In the genomic region with DNA sequence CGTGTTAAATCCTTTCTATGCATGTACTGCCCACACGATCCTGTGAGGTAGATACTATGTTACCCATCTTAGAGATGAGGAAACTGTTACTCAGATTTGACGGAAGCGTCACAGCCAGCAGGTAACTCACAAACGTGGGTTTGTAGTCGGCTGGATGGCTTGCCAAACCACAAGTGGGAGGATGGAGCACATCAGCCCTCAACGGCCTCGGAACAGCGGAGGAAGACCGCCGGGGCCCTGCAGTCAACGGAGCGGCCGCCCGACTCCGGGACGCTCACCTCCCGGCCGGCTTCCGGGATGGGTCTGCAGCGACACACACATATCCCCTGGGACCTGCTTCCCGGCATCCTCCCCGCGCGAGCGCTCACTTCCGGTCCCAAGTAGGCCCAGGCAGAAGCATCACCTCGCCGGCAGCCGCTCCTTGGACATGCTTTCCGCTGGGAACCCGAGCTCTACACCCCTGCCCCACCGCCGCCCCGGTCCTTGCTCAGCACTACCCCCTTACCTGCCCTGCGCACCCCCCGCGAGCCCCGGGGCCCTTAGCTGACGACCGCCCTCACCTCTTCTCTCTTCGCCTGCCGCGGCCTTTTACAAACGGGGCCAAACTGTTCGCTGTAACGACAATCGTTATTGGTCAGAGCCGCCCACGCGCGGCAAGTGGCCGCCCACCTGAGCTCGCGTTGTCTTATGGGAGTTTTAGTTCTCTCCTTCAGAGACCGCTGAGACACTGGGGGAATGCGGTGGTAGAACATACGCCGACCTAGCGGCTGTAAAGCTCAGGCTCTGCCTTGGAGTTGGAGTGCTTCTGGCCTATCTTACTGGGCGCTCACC, we compare ENCODE assay signal across 8 cellular contexts. TPM values are rescaled to one million over a fixed set of nuclear protein-coding genes. Genes with fewer than 3 reads are reported as not detected.
A peak's percentile ranks its signal among the peaks of the same experiment; 100 is the strongest.
DNase-seq lines count a peak whose midpoint lies in the region; ATAC-seq lines count a peak whose summit lies in the region.

A gene (minus strand): TSS at position 607 of the 831 bp plus-strand sequence. CDS start 9,034 bp downstream, outside the sequence.

- peak; percentile 84 for ATAC-seq in GM19328 (IDR thresholded peaks at IDR 0.05; ENCODE audit: unreplicated experiment)
- ATAC-seq in HG03520 (IDR thresholded peaks at IDR 0.05; ENCODE audit: unreplicated experiment), result peak; percentile 77

- H3K4me1 Mint-ChIP-seq in activated CD4-positive, alpha-beta T cell treated with anti-CD3 and anti-CD28 coated beads, Interleukin-2, amount 10 ng/mL, durations not matched to agents 7 days and 5 days, result peaks cover 24% of the 10 kb centered on the region

- H3K27me3 Mint-ChIP-seq in activated CD4-positive, alpha-beta T cell treated with anti-CD3 and anti-CD28 coated beads, Interleukin-2, amount 10 ng/mL, durations not matched to agents 7 days and 5 days, result peaks cover 2% of the 10 kb centered on the region

- POLR2A ChIA-PET in activated CD4-positive, alpha-beta T cell treated with anti-CD3 and anti-CD28 coated beads, Interleukin-2, amount 10 ng/mL, durations not matched to agents 7 days and 5 days (lab: Charles Lee), result interaction anchor here (0.6 to 1.3 kb wide), 6 partner anchors 9 to 120 kb away, joined by 3 to 6 read pairs (median 4); a partner anchor contains a TSS

- H3K36me3 Mint-ChIP-seq in activated CD4-positive, alpha-beta T cell treated with anti-CD3 and anti-CD28 coated beads, Interleukin-2, amount 10 ng/mL, durations not matched to agents 7 days and 5 days (ENCODE audit: low read depth), result peaks cover 5% of the 10 kb centered on the region

- peak within 1 kb of the TSS; percentile 96 for H3K27ac Mint-ChIP-seq in activated CD4-positive, alpha-beta T cell treated with anti-CD3 and anti-CD28 coated beads, Interleukin-2, amount 10 ng/mL, durations not matched to agents 7 days and 5 days

- H3K4me3 Mint-ChIP-seq in activated CD4-positive, alpha-beta T cell treated with anti-CD3 and anti-CD28 coated beads, Interleukin-2, amount 10 ng/mL, durations not matched to agents 7 days and 5 days, result peak within 1 kb of the TSS; percentile 85

- no peaks in the 10 kb centered on the region for H3K9me3 Mint-ChIP-seq in activated CD4-positive, alpha-beta T cell treated with anti-CD3 and anti-CD28 coated beads, Interleukin-2, amount 10 ng/mL, durations not matched to agents 7 days and 5 days

- CTCF ChIA-PET in activated CD4-positive, alpha-beta T cell treated with anti-CD3 and anti-CD28 coated beads, Interleukin-2, amount 10 ng/mL, durations not matched to agents 7 days and 5 days (lab: Charles Lee), result interaction anchor here (0.6 to 1.5 kb wide), 10 partner anchors 9 to 276 kb away, joined by 3 to 9 read pairs (median 4); a partner anchor contains a TSS

- DNase-seq in C1 segment of cervical spinal cord (lab: John Stamatoyannopoulos, UW), result peak; percentile 87 to 99 (median 98)
- DNase-seq in NCI-H69 (lab: John Stamatoyannopoulos, UW), result peak; percentile 95
- peak; percentile 97 for DNase-seq in activated CD4-positive, alpha-beta T cell treated with anti-CD3 and anti-CD28 coated beads, Interleukin-2, amount 10 ng/mL, durations not matched to agents 7 days and 5 days
- DNase-seq in cortex of kidney (lab: John Stamatoyannopoulos, UW), result peak; percentile 36
- peak; percentile 99 for DNase-seq in left kidney (ENCODE audit: low read depth, low spot score)
- peak; percentile 96 to 97 for DNase-seq in stimulated activated CD4-positive, alpha-beta T cell treated with anti-CD3 and anti-CD28 coated beads, Interleukin-2, amount 100 ng/mL, for 24 hours

RNA-seq across cellular contexts. Expression of the gene that starts here (rescaled TPM):
- 10 to 100 TPM; 26.0 to 27.9 TPM for total RNA-seq in activated CD4-positive, alpha-beta T cell treated with anti-CD3 and anti-CD28 coated beads, Interleukin-2, amount 10 ng/mL, durations not matched to agents 7 days and 5 days

Comparison
In these comparisons a context has a peak if more than half of its experiments do, and no peak if none do; other contexts are left out.
1. Peak in every context shown above with its lines: DNase-seq and ATAC-seq.
2. DNase-seq: peak in every context shown above with its lines; median percentile 99 in left kidney; 98 in C1 segment of cervical spinal cord; 97 in activated CD4-positive, alpha-beta T cell treated with anti-CD3 and anti-CD28 coated beads, Interleukin-2, amount 10 ng/mL, durations not matched to agents 7 days and 5 days; 96 in stimulated activated CD4-positive, alpha-beta T cell treated with anti-CD3 and anti-CD28 coated beads, Interleukin-2, amount 100 ng/mL, for 24 hours; 95 in NCI-H69; 36 in cortex of kidney.